ENCODE assay signal across 19 cellular contexts in genomic region chr9:128116104-128117083, GRCh38. TPM values are rescaled to one million over a fixed set of nuclear protein-coding genes. Genes with fewer than 3 reads are reported as not detected.
DNase-seq lines count a peak whose midpoint lies in the region; ATAC-seq and TF ChIP-seq lines count a peak whose summit lies in the region.
"Had no signal": no experiment of that assay in that cellular context is flagged by ENCODE, and none has a peak within 500 bp of the region (broad histone marks: within the 10 kb centered on the region; RNA-seq: fewer than 3 reads in every experiment).

No MANE protein-coding gene starts in this region.

- intact Hi-C loops in heart left ventricle (cut with DNase I) (loop anchor here (2.0 to 5.0 kb wide), 5 partner anchors 34 to 174 kb away; no protein-coding TSS in a partner anchor), heart right ventricle (cut with DNase I) (loop anchor here in 8 of 10 donors (1.0 to 10.0 kb wide), 7 partner anchors 52 to 174 kb away; partner anchors contain the start of genes NAIF1 (in 1 of the 8) and SLC25A25 (in 1 of the 8)), colonic mucosa (cut with DNase I) (loop anchor here (5.0 kb wide), 2 partner anchors 69 to 164 kb away; no protein-coding TSS in a partner anchor), aorta (cut with DNase I) (loop anchor here (1.0 to 5.0 kb wide), 3 partner anchors 32 to 174 kb away; no protein-coding TSS in a partner anchor)

- no peak for ATAC-seq in heart left ventricle
- ATAC-seq in heart right ventricle = no peak
- ATAC-seq in naive B cell (ENCODE audit: low read depth in 2 of 2) = no peak
- no peak for ATAC-seq in aorta (ENCODE audit: low FRiP score)
- no peak for ATAC-seq in GM21717 (IDR thresholded peaks at IDR 0.05; ENCODE audit: unreplicated experiment)

- H3K27ac Mint-ChIP-seq in naive B cell = peak overlapping the region; percentile 90 to 100 (median 95)
- H3K27ac Mint-ChIP-seq: activated T-helper 2 cell treated with anti-CD3 and anti-CD28 coated beads, Interferon-gamma antibody, Interleukin-2, Interleukin-4, amounts not matched to agents 10 μg/mL and 5 μg/mL and 100 μg/mL, durations not matched to agents 14 hours and 24 hours and 36 hours had no signal

- H3K36me3 ChIP-seq in heart left ventricle = peaks cover 0 to 37% (median 25%) of the 10 kb centered on the region in 9 donors
- peaks cover 0 to 47% (median 5%) of the 10 kb centered on the region in 9 donors for H3K36me3 ChIP-seq in heart right ventricle
- no peaks in the 10 kb centered on the region for H3K36me3 ChIP-seq in colonic mucosa
- H3K36me3 ChIP-seq in aorta (ENCODE audit: control insufficient read depth in 1 of 2, insufficient read depth in 2 of 2, low read length in 1 of 2) = no peaks in the 10 kb centered on the region
- H3K36me3 ChIP-seq: prostate gland had no signal

- H3K4me1 Mint-ChIP-seq in naive B cell = peaks cover 16 to 48% (median 37%) of the 10 kb centered on the region in 3 donors

- H3K4me1 ChIP-seq in heart left ventricle (peaks cover 0 to 10% (median 6%) of the 10 kb centered on the region in 12 donors), heart right ventricle (peaks cover 0 to 12% (median 8%) of the 10 kb centered on the region in 9 donors), colonic mucosa (peaks cover 20% of the 10 kb centered on the region), aorta (ENCODE audit: control insufficient read depth in 1 of 2, insufficient read depth in 2 of 2, low read length in 2 of 2) (no peaks in the 10 kb centered on the region)
- H3K4me1 ChIP-seq: prostate gland had no signal

- TF ChIP-seq CTCF in heart left ventricle (IDR thresholded peaks at IDR 0.05) (no peak), heart right ventricle (IDR thresholded peaks at IDR 0.05) (no peak), colonic mucosa (IDR thresholded peaks at IDR 0.05) (no peak)

- WGBS in heart left ventricle, 4 donors = 85 to 91% (median 87%) methylated on average over 14 to 16 of the region's 16 CpGs
- whole genome bisulfite sequencing in heart right ventricle, 2 donors = 90 to 92% methylated on average over 16 of the region's 16 CpGs
- WGBS in aorta, 2 donors = 85 to 87% methylated on average over 16 of the region's 16 CpGs

- H3K9me3 ChIP-seq in heart left ventricle (no peaks in the 10 kb centered on the region), heart right ventricle (peaks cover 0 to 4% (median 0%) of the 10 kb centered on the region in 11 donors), colonic mucosa (no peaks in the 10 kb centered on the region), aorta (ENCODE audit: control insufficient read depth, low read length) (no peaks in the 10 kb centered on the region)
- H3K9me3 ChIP-seq: ascending aorta, esophagus muscularis mucosa, prostate gland, tibial artery had no signal

- H3K27ac ChIP-seq in heart left ventricle = no peak overlapping the region
- H3K27ac ChIP-seq in heart right ventricle = no peak overlapping the region
- H3K27ac ChIP-seq in colonic mucosa = peak overlapping the region; percentile 94
- no peak overlapping the region for H3K27ac ChIP-seq in aorta (ENCODE audit: low read depth in 1 of 2, low read length in 2 of 2)
- H3K27ac ChIP-seq: ascending aorta, esophagus muscularis mucosa, GM23248, prostate gland, tibial artery, WERI-Rb-1 had no signal

- peak in 3 of 5 donors; percentile 14 to 22 (median 18) for DNase-seq in heart left ventricle
- no peak for DNase-seq in heart right ventricle
- no peak for DNase-seq in colonic mucosa
- no peak for DNase-seq in naive B cell
- DNase-seq in aorta = peak; percentile 30 to 73
- no peak for DNase-seq in stimulated activated CD4-positive, alpha-beta T cell treated with anti-CD3 and anti-CD28 coated beads, Interleukin-2, amount 100 ng/mL, for 48 hours
- no peak for DNase-seq in stimulated activated naive CD4-positive, alpha-beta T cell treated with Interleukin-2 at 50 U/mL for 16 hours (lab: John Stamatoyannopoulos, UW)
- DNase-seq: activated CD8-positive, alpha-beta memory T cell treated with anti-CD3 and anti-CD28 coated beads for 24 hours; GM23248; NCI-H187; NCI-H524 treated with DMSO at 0.1 percent for 48 hours; WERI-Rb-1 had no signal

- H3K9me3 Mint-ChIP-seq in naive B cell = no peaks in the 10 kb centered on the region
- H3K9me3 Mint-ChIP-seq: activated T-helper 2 cell treated with anti-CD3 and anti-CD28 coated beads, Interferon-gamma antibody, Interleukin-2, Interleukin-4, amounts not matched to agents 10 μg/mL and 5 μg/mL and 100 μg/mL, durations not matched to agents 14 hours and 24 hours and 36 hours had no signal

- H3K27me3 ChIP-seq in heart left ventricle (no peaks in the 10 kb centered on the region), heart right ventricle (no peaks in the 10 kb centered on the region), colonic mucosa (no peaks in the 10 kb centered on the region), aorta (ENCODE audit: control insufficient read depth in 1 of 2, insufficient read depth in 2 of 2, low read length in 1 of 2) (no peaks in the 10 kb centered on the region)
- H3K27me3 ChIP-seq: ascending aorta, esophagus muscularis mucosa, tibial artery had no signal

- peak overlapping the region; percentile 36 to 88 for H3K9ac ChIP-seq in colonic mucosa (ENCODE audit: low read depth in 2 of 2, low read length in 2 of 2)
- H3K9ac ChIP-seq: GM23248 had no signal

- peak overlapping the region; percentile 30 to 85 (median 78) for H3K4me3 Mint-ChIP-seq in naive B cell

- peaks cover 0 to 6% of the 10 kb centered on the region in 2 donors for H3K36me3 Mint-ChIP-seq in naive B cell

- TF ChIP-seq POLR2A in heart left ventricle (IDR thresholded peaks at IDR 0.05) = no peak

- H3K4me3 ChIP-seq in heart left ventricle (no peak overlapping the region), heart right ventricle (no peak overlapping the region), colonic mucosa (no peak overlapping the region), aorta (ENCODE audit: low read length in 2 of 2) (no peak overlapping the region)
- H3K4me3 ChIP-seq: ascending aorta, esophagus muscularis mucosa, GM23248, prostate gland, tibial artery had no signal

- H3K27me3 Mint-ChIP-seq in naive B cell = no peaks in the 10 kb centered on the region

RNA-seq across cellular contexts. Expression of gene PTGES2, which starts 11.1 kb away (rescaled TPM):
- total RNA-seq in heart left ventricle = 100 to 1,000 TPM; 116 to 166 (median 139) TPM
- polyA plus RNA-seq in heart left ventricle = 100 to 1,000 TPM; 143 to 179 TPM
- 100 to 1,000 TPM; 117 to 166 (median 148) TPM for total RNA-seq in heart right ventricle
- 100 to 1,000 TPM; 132 to 147 TPM for polyA plus RNA-seq in heart right ventricle
- total RNA-seq in colonic mucosa = 100 to 1,000 TPM in 1 of 2 donors, 10 to 100 TPM in 1; 93.7 to 142 TPM
- 10 to 100 TPM; 31.1 to 63.8 (median 40.8) TPM for polyA plus RNA-seq in naive B cell (ENCODE audit: low read depth in 6 of 6)
- total RNA-seq in aorta = 10 to 100 TPM; 37.1 to 38.5 TPM
- 10 to 100 TPM; 29.9 to 56.2 TPM for polyA plus RNA-seq in aorta

RNA-seq across cellular contexts. Expression of gene LCN2, which starts 32.9 kb away (rescaled TPM):
- 1 to 10 TPM in 1 of 9 donors, not detected in 8; 5.8 TPM for total RNA-seq in heart left ventricle
- polyA plus RNA-seq in heart left ventricle = 1 to 10 TPM in 1 of 2 donors, not detected in 1; 1.1 TPM
- 1 to 10 TPM in 1 of 10 donors, under 1 TPM in 4, not detected in 5; 0.34 to 2.7 (median 0.45) TPM for total RNA-seq in heart right ventricle
- 1 to 10 TPM in 1 of 2 donors, under 1 TPM in 1; 0.62 to 1.5 TPM for polyA plus RNA-seq in heart right ventricle
- 100 to 1,000 TPM; 162 to 374 TPM for total RNA-seq in colonic mucosa
- polyA plus RNA-seq in naive B cell (ENCODE audit: low read depth in 6 of 6) = 1 to 10 TPM in 2 of 6 donors, under 1 TPM in 1, not detected in 3; 0.44 to 1.2 (median 1.2) TPM
- 1 to 10 TPM in 1 of 2 donors, under 1 TPM in 1; 0.84 to 1.1 TPM for total RNA-seq in aorta
- 1 to 10 TPM in 1 of 2 donors, under 1 TPM in 1; 0.90 to 5.6 TPM for polyA plus RNA-seq in aorta
- total RNA-seq: A673; activated T-helper 2 cell treated with anti-CD3 and anti-CD28 coated beads, Interferon-gamma antibody, Interleukin-2, Interleukin-4, amounts not matched to agents 10 μg/mL and 5 μg/mL and 100 μg/mL, durations not matched to agents 14 hours and 24 hours and 36 hours; ascending aorta; GM23248 had no signal
- polyA plus RNA-seq: GM23248 had no signal

RNA-seq across cellular contexts. Expression of gene BBLN, which starts 43.7 kb away (rescaled TPM):
- total RNA-seq in heart left ventricle (100 to 1,000 TPM in 2 of 9 donors, 10 to 100 TPM in 7; 29.9 to 280 (median 46.4) TPM), heart right ventricle (10 to 100 TPM; 29.5 to 58.2 (median 36.1) TPM), colonic mucosa (10 to 100 TPM; 47.5 to 53.0 TPM), aorta (10 to 100 TPM; 46.7 to 54.3 TPM)
- polyA plus RNA-seq in heart left ventricle (100 to 1,000 TPM in 1 of 2 donors, 10 to 100 TPM in 1; 47.3 to 122 TPM), heart right ventricle (100 to 1,000 TPM in 1 of 2 donors, 10 to 100 TPM in 1; 70.2 to 159 TPM), naive B cell (ENCODE audit: low read depth in 6 of 6) (10 to 100 TPM; 74.7 to 98.3 (median 93.5) TPM), aorta (100 to 1,000 TPM; 164 to 278 TPM)

RNA-seq across cellular contexts. Expression of gene SLC25A25, which starts 48.4 kb away (rescaled TPM):
- 10 to 100 TPM in 3 of 9 donors, 1 to 10 TPM in 6; 3.2 to 15.1 (median 6.7) TPM for total RNA-seq in heart left ventricle
- 1 to 10 TPM; 1.7 to 8.8 TPM for polyA plus RNA-seq in heart left ventricle
- 10 to 100 TPM in 3 of 10 donors, 1 to 10 TPM in 7; 3.6 to 20.7 (median 7.5) TPM for total RNA-seq in heart right ventricle
- polyA plus RNA-seq in heart right ventricle = 1 to 10 TPM; 2.3 to 4.8 TPM
- 10 to 100 TPM; 12.3 to 19.7 TPM for total RNA-seq in colonic mucosa
- 10 to 100 TPM in 1 of 6 donors, 1 to 10 TPM in 5; 1.6 to 15.8 (median 9.0) TPM for polyA plus RNA-seq in naive B cell (ENCODE audit: low read depth in 6 of 6)
- total RNA-seq in aorta = 10 to 100 TPM; 16.3 to 40.9 TPM
- 10 to 100 TPM in 1 of 2 donors, 1 to 10 TPM in 1; 9.8 to 14.3 TPM for polyA plus RNA-seq in aorta

RNA-seq across cellular contexts. Expression of gene NAIF1, which starts 49.3 kb away (rescaled TPM):
- total RNA-seq in heart left ventricle = 1 to 10 TPM; 3.5 to 8.9 (median 7.2) TPM
- polyA plus RNA-seq in heart left ventricle = 1 to 10 TPM; 4.0 to 5.0 TPM
- total RNA-seq in heart right ventricle = 1 to 10 TPM; 3.2 to 7.0 (median 5.5) TPM
- polyA plus RNA-seq in heart right ventricle = 1 to 10 TPM; 4.4 to 7.2 TPM
- total RNA-seq in colonic mucosa = 10 to 100 TPM; 10.8 to 11.6 TPM
- polyA plus RNA-seq in naive B cell (ENCODE audit: low read depth in 6 of 6) = 10 to 100 TPM in 4 of 6 donors, 1 to 10 TPM in 2; 7.2 to 21.6 (median 12.3) TPM
- total RNA-seq in aorta = 10 to 100 TPM in 1 of 2 donors, 1 to 10 TPM in 1; 5.4 to 10.4 TPM
- polyA plus RNA-seq in aorta = 1 to 10 TPM; 7.0 to 8.9 TPM

Comparison
In these comparisons a context has a peak if more than half of its experiments do, and no peak if none do; other contexts are left out.
1. DNase-seq: peak in heart left ventricle (3 of 5) and aorta (2 of 2); none in heart right ventricle (0 of 2), colonic mucosa (single experiment), naive B cell (single experiment), stimulated activated CD4-positive, alpha-beta T cell treated with anti-CD3 and anti-CD28 coated beads, Interleukin-2, amount 100 ng/mL, for 48 hours (0 of 2) and stimulated activated naive CD4-positive, alpha-beta T cell treated with Interleukin-2 at 50 U/mL for 16 hours (single experiment).
2. RNA of gene LCN2, which starts 32.9 kb away (total RNA-seq): 162 to 374 TPM in colonic mucosa; 0.84 to 1.1 TPM in aorta, 0.34 to 2.7 TPM in heart right ventricle and 5.8 TPM in heart left ventricle; every median in the first group is over 10 times any median in the second.